In the genomic region with DNA sequence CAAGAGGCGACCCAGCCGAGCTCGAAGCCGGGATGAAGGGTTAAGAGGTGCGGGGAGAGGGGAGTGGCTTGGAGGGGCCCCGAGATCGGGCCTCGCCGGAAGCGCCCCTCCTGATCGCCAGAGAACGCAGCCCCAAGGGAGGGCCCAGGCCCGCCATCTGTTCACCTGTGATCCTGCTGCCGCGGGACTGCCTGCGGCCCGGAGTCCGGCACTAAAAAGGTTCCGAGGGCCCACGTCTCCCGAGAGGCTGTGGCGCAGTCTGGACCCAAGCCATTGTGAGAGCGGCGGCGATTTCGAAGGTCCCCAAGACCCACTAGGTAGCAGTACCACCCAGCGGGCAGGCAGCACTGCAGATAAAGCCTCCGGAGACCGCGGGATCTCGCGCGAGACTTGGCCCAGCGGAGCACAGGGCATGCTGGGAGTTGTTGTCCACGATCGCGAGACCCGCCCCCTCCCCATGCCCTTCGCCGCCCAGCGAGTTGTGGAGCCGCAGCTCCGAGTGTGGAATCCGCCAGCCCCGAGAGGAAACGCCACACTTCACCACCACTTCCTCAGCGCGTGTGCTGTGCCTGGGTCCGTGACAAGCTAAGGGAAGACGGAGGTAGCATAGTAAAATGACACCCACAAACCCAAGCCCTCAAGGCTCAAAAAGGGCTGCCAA, we compare ENCODE assay signal across 1 cellular context.
TF ChIP-seq lines count a peak whose summit lies in the region.

A gene with protein sequence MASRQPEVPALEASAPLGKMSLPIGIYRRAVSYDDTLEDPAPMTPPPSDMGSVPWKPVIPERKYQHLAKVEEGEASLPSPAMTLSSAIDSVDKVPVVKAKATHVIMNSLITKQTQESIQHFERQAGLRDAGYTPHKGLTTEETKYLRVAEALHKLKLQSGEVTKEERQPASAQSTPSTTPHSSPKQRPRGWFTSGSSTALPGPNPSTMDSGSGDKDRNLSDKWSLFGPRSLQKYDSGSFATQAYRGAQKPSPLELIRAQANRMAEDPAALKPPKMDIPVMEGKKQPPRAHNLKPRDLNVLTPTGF (minus strand): TSS at position 328 of the 661 bp plus-strand sequence. CDS start 2,256 bp downstream, outside the sequence.

TF ChIP-seq in HepG2, 621 proteins besides CTCF, POLR2A, EP300 and RAD21 (continued from another document and continues in another):
- TF ChIP-seq PHF5A (CRISPR knock-in tag; IDR thresholded peaks at IDR 0.05; ENCODE audit: low read depth, unreplicated experiment), result no peak
- TF ChIP-seq ZNF691 (CRISPR knock-in tag; IDR thresholded peaks at IDR 0.05; ENCODE audit: borderline replicate concordance, low read depth), result 0 out of 2 replicates have a peak, but pooled peaks have one; percentile 57
- no peak for TF ChIP-seq ZNF703 (CRISPR knock-in tag; IDR thresholded peaks at IDR 0.05; ENCODE audit: borderline replicate concordance)
- peak; percentile 82; the same call in 1 of the 2 replicates for TF ChIP-seq ZNF792 (CRISPR knock-in tag; IDR thresholded peaks at IDR 0.05)
- no peak for TF ChIP-seq SIX1 (CRISPR knock-in tag; IDR thresholded peaks at IDR 0.05; ENCODE audit: borderline replicate concordance)
- peak; percentile 75 for TF ChIP-seq AHDC1 (CRISPR knock-in tag; IDR thresholded peaks at IDR 0.05; ENCODE audit: borderline replicate concordance)
- no peak for TF ChIP-seq RFX5 (IDR thresholded peaks at IDR 0.05; ENCODE audit: low read depth, low read length)
- TF ChIP-seq, protein P1, sequence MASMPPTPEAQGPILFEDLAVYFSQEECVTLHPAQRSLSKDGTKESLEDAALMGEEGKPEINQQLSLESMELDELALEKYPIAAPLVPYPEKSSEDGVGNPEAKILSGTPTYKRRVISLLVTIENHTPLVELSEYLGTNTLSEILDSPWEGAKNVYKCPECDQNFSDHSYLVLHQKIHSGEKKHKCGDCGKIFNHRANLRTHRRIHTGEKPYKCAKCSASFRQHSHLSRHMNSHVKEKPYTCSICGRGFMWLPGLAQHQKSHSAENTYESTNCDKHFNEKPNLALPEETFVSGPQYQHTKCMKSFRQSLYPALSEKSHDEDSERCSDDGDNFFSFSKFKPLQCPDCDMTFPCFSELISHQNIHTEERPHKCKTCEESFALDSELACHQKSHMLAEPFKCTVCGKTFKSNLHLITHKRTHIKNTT (CRISPR knock-in tag; IDR thresholded peaks at IDR 0.05), result no peak
- no peak for TF ChIP-seq BATF2 (CRISPR knock-in tag; IDR thresholded peaks at IDR 0.05)
- TF ChIP-seq, protein P2, sequence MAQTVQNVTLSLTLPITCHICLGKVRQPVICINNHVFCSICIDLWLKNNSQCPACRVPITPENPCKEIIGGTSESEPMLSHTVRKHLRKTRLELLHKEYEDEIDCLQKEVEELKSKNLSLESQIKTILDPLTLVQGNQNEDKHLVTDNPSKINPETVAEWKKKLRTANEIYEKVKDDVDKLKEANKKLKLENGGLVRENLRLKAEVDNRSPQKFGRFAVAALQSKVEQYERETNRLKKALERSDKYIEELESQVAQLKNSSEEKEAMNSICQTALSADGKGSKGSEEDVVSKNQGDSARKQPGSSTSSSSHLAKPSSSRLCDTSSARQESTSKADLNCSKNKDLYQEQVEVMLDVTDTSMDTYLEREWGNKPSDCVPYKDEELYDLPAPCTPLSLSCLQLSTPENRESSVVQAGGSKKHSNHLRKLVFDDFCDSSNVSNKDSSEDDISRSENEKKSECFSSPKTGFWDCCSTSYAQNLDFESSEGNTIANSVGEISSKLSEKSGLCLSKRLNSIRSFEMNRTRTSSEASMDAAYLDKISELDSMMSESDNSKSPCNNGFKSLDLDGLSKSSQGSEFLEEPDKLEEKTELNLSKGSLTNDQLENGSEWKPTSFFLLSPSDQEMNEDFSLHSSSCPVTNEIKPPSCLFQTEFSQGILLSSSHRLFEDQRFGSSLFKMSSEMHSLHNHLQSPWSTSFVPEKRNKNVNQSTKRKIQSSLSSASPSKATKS (CRISPR knock-in tag; IDR thresholded peaks at IDR 0.05), result no peak
- 0 out of 2 replicates have a peak, but pooled peaks have one; percentile 23 for TF ChIP-seq ZFP1 (CRISPR knock-in tag; IDR thresholded peaks at IDR 0.05)
- no peak for TF ChIP-seq CHD4 (IDR thresholded peaks at IDR 0.05; ENCODE audit: borderline replicate concordance, low read length)
- TF ChIP-seq ZNF292 (CRISPR knock-in tag; IDR thresholded peaks at IDR 0.05; ENCODE audit: borderline replicate concordance, low read depth), result 0 out of 2 replicates have a peak, but pooled peaks have one; percentile 30
- TF ChIP-seq RNF2 (conservative IDR thresholded peaks at IDR 0.05; ENCODE audit: low read depth), result no peak
- TF ChIP-seq NONO (IDR thresholded peaks at IDR 0.05), result no peak
- TF ChIP-seq NONO (CRISPR knock-in tag; conservative IDR thresholded peaks at IDR 0.05), result peak; percentile 76; the same call in 1 of the 2 replicates
- TF ChIP-seq ZNF614 (CRISPR knock-in tag; IDR thresholded peaks at IDR 0.05; ENCODE audit: borderline replicate concordance), result peak; percentile 82; the same call in 1 of the 2 replicates
- TF ChIP-seq, protein P3, sequence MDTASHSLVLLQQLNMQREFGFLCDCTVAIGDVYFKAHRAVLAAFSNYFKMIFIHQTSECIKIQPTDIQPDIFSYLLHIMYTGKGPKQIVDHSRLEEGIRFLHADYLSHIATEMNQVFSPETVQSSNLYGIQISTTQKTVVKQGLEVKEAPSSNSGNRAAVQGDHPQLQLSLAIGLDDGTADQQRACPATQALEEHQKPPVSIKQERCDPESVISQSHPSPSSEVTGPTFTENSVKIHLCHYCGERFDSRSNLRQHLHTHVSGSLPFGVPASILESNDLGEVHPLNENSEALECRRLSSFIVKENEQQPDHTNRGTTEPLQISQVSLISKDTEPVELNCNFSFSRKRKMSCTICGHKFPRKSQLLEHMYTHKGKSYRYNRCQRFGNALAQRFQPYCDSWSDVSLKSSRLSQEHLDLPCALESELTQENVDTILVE (CRISPR knock-in tag; IDR thresholded peaks at IDR 0.05), result peak; percentile 84
- no peak for TF ChIP-seq ZNF660 (CRISPR knock-in tag; IDR thresholded peaks at IDR 0.05; ENCODE audit: borderline replicate concordance, low read depth)
- TF ChIP-seq SOX13 (IDR thresholded peaks at IDR 0.05), result no peak
- TF ChIP-seq SOX13 (CRISPR knock-in tag; conservative IDR thresholded peaks at IDR 0.05 in 1 of 2, IDR thresholded peaks at IDR 0.05 in 1 of 2), result no peak; a peak in 1 of 4 replicates
- no peak for TF ChIP-seq ZNF550 (CRISPR knock-in tag; IDR thresholded peaks at IDR 0.05; ENCODE audit: borderline replicate concordance)
- TF ChIP-seq ZNF790 (CRISPR knock-in tag; IDR thresholded peaks at IDR 0.05; ENCODE audit: borderline replicate concordance), result peak; percentile 88; the same call in 1 of the 2 replicates
- TF ChIP-seq ZNF207 (IDR thresholded peaks at IDR 0.05; ENCODE audit: borderline replicate concordance), result no peak
- TF ChIP-seq SYNCRIP (IDR thresholded peaks at IDR 0.05; ENCODE audit: insufficient read depth, low read depth, low read length), result no peak
- TF ChIP-seq ZEB1 (IDR thresholded peaks at IDR 0.05; ENCODE audit: insufficient replicate concordance, low read depth), result peak; percentile 39
- peak; percentile 20; the same call in 1 of the 2 replicates for TF ChIP-seq MIER2 (CRISPR knock-in tag; IDR thresholded peaks at IDR 0.05)
- TF ChIP-seq, protein P4, sequence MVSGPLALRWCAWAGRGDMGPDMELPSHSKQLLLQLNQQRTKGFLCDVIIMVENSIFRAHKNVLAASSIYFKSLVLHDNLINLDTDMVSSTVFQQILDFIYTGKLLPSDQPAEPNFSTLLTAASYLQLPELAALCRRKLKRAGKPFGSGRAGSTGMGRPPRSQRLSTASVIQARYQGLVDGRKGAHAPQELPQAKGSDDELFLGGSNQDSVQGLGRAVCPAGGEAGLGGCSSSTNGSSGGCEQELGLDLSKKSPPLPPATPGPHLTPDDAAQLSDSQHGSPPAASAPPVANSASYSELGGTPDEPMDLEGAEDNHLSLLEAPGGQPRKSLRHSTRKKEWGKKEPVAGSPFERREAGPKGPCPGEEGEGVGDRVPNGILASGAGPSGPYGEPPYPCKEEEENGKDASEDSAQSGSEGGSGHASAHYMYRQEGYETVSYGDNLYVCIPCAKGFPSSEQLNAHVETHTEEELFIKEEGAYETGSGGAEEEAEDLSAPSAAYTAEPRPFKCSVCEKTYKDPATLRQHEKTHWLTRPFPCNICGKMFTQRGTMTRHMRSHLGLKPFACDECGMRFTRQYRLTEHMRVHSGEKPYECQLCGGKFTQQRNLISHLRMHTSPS (CRISPR knock-in tag; IDR thresholded peaks at IDR 0.05; ENCODE audit: low read depth), result peak; percentile 66; the same call in 1 of the 2 replicates
- TF ChIP-seq ZNF263 (CRISPR knock-in tag; IDR thresholded peaks at IDR 0.05), result no peak
- peak; percentile 61 for TF ChIP-seq FOSL2 (CRISPR knock-in tag; IDR thresholded peaks at IDR 0.05)
